ENCODE assay signal across 8 cellular contexts in the genomic region with DNA sequence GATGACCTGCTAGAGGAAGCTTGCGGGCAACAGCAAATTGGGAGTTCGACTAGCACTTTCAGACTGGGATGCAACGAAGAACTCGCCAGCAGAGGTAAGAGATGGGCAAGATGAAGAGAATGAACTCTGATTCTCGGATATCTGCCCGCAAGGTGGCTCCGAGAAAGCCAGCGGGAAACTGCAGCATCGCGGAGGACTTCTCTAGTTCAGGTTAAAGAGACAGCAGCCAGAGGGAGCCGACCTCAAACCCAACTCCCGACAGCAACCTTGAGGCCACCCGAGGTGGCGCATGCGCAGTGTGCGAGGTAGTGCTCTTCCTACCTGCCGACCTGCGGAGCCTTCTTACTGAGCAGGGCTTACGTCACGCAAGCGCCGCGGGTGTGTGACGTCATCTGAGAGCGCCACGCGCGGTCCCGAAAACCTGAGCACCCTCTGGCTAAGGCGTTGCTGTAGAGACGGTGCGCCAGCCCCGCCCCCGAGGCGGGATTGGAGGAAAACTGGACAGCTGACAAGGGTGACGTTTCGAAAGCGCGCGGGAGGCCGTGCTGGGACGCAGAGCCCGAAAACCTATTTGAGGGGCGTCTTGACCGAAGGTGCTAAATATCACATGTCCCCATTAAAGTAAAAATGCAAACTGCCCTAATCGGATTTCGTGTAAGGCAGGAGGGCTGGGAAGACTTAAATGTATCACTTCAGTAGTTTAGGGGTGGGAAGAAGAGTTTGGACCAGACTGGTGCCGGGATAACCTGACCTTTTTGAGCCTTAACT.
A peak's percentile ranks its signal among the peaks of the same experiment; 100 is the strongest.
DNase-seq lines count a peak whose midpoint lies in the region; ATAC-seq lines count a peak whose summit lies in the region.

No MANE protein-coding gene starts in this region.

- DNase-seq in DMS114 treated with DMSO at 0.1 percent for 48 hours (lab: John Stamatoyannopoulos, UW; ENCODE audit: unreplicated experiment) (peak; percentile 94), OCI-M1 (lab: John Stamatoyannopoulos, UW) (peak; percentile 99), activated T-cell treated with anti-CD3 and anti-CD28 coated beads for 48 hours (ENCODE audit: low read depth) (peak; percentile 100), epithelial cell of prostate (ENCODE audit: low read depth, low spot score) (peak; percentile 98)
- DNase-seq in stimulated activated CD8-positive, alpha-beta memory T cell treated with anti-CD3 and anti-CD28 coated beads, Interleukin-2, amount 100 ng/mL, for 48 hours (ENCODE audit: low read depth in 2 of 2): peak; percentile 99 to 100

- H3K4me1 Mint-ChIP-seq in IgD-negative memory B cell: peaks cover 37 to 41% (median 39%) of the 10 kb centered on the region in 3 donors

- H3K9me3 ChIP-seq in mononuclear cell (ENCODE audit: low read depth, low read length): no peaks in the 10 kb centered on the region

- peak overlapping the region; percentile 20 for H3K27ac ChIP-seq in epithelial cell of prostate

- peak overlapping the region; percentile 90 to 98 (median 97) for H3K4me3 Mint-ChIP-seq in IgD-negative memory B cell

- peaks cover 48% of the 10 kb centered on the region for H3K4me1 ChIP-seq in mononuclear cell (ENCODE audit: insufficient read depth, low read length)

- H3K27me3 ChIP-seq in mononuclear cell (ENCODE audit: insufficient read depth, low read length): no peaks in the 10 kb centered on the region

- peak overlapping the region; percentile 46 for H3K4me3 ChIP-seq in mononuclear cell (ENCODE audit: low read length)

- peaks cover 2% of the 10 kb centered on the region for H3K36me3 Mint-ChIP-seq in IgD-negative memory B cell

- H3K27me3 Mint-ChIP-seq in IgD-negative memory B cell: peaks cover 3% of the 10 kb centered on the region

- ATAC-seq in GM21529 (IDR thresholded peaks at IDR 0.05; ENCODE audit: unreplicated experiment): peak; percentile 69

- H3K27ac Mint-ChIP-seq in IgD-negative memory B cell: peak overlapping the region; percentile 96 to 98 (median 96)

- no peaks in the 10 kb centered on the region for H3K9me3 Mint-ChIP-seq in IgD-negative memory B cell

Comparison
In these comparisons a context has a peak if more than half of its experiments do, and no peak if none do; other contexts are left out.
1. Peak in every context shown above with its lines: DNase-seq, ATAC-seq, H3K4me3 ChIP-seq and H3K27ac ChIP-seq.